ENCODE assay signal across 13 cellular contexts in genomic region chr1:14850563-14850962, GRCh38.
A peak's percentile ranks its signal among the peaks of the same experiment; 100 is the strongest.
DNase-seq lines count a peak whose midpoint lies in the region; ATAC-seq and TF ChIP-seq lines count a peak whose summit lies in the region.
"Had no signal": no experiment of that assay in that cellular context is flagged by ENCODE, and none has a peak within 500 bp of the region (broad histone marks: within the 10 kb centered on the region; RNA-seq: fewer than 3 reads in every experiment).

No MANE protein-coding gene starts in this region.

- DNase-seq in GM10248 (ENCODE audit: extremely low spot score) (no peak), KBM-7 (peak; percentile 26), UCSD-AML1 (lab: John Stamatoyannopoulos, UW; ENCODE audit: unreplicated experiment) (peak; percentile 18), mucosa of gallbladder (ENCODE audit: low spot score) (peak; percentile 43), upper lobe of left lung (no peak)
- DNase-seq in central memory CD4-positive, alpha-beta T cell, result no peak
- DNase-seq: activated CD4-positive, alpha-beta memory T cell treated with anti-CD3 and anti-CD28 coated beads, Interleukin-2, amount 10 ng/mL, durations not matched to agents 7 days and 5 days; activated naive CD8-positive, alpha-beta T cell treated with anti-CD3 and anti-CD28 coated beads, Interleukin-2, amount 10 ng/mL, durations not matched to agents 7 days and 5 days; naive B cell; NCI-H2081; stimulated activated naive CD4-positive, alpha-beta T cell treated with Interleukin-2 at 50 U/mL for 16 hours had no signal

- POLR2A ChIA-PET in GM10248 (lab: Yijun Ruan, JAX), result no interaction called here

- TF ChIP-seq CTCF in GM10248 (IDR thresholded peaks at IDR 0.05; ENCODE audit: control extremely low read depth, extremely low read depth, low read depth, missing control alignments) (peak; percentile 21), upper lobe of left lung (IDR thresholded peaks at IDR 0.05) (peak in 2 of 6 experiments; percentile 12 to 35)

- H3K36me3 ChIP-seq in upper lobe of left lung, result no peaks in the 10 kb centered on the region

- in situ Hi-C loops in KBM-7 (cut with MboI; ENCODE audit: low pct_unique_long_range_greater_than_20kb, low sequenced_read_pairs), result no loop called here

- 65 to 67% methylated on average over 5 of the region's 5 CpGs for WGBS in upper lobe of left lung, 2 donors

- no peak for TF ChIP-seq POLR2A in upper lobe of left lung (IDR thresholded peaks at IDR 0.05)

- no peak overlapping the region for H3K27ac ChIP-seq in upper lobe of left lung
- H3K27ac ChIP-seq: SK-N-MC had no signal

- no peak for ATAC-seq in upper lobe of left lung (ENCODE audit: low FRiP score in 2 of 2)
- ATAC-seq in HG03442 (IDR thresholded peaks at IDR 0.05; ENCODE audit: unreplicated experiment), result no peak

- no peaks in the 10 kb centered on the region for H3K4me1 ChIP-seq in upper lobe of left lung

- CTCF ChIA-PET in GM10248 (lab: Yijun Ruan, JAX), result interaction anchor here (1.2 kb wide), 2 partner anchors 10 to 15 kb away, joined by 3 read pairs; no protein-coding TSS in a partner anchor

- no peak for TF ChIP-seq EP300 in upper lobe of left lung (IDR thresholded peaks at IDR 0.05)

- no peaks in the 10 kb centered on the region for H3K9me3 ChIP-seq in upper lobe of left lung

- H3K27me3 ChIP-seq in upper lobe of left lung, result no peaks in the 10 kb centered on the region

- no peak overlapping the region for H3K4me3 ChIP-seq in upper lobe of left lung
- H3K4me3 ChIP-seq: SK-N-MC had no signal

Comparison
In these comparisons a context has a peak if more than half of its experiments do, and no peak if none do; other contexts are left out.
1. DNase-seq: peak in KBM-7 (single experiment), UCSD-AML1 (single experiment) and mucosa of gallbladder (single experiment); none in GM10248 (single experiment), upper lobe of left lung (0 of 2) and central memory CD4-positive, alpha-beta T cell (single experiment).